ENCODE assay signal across 21 cellular contexts in genomic region chr18:76471593-76471992, GRCh38.
"Had no signal": no experiment of that assay in that cellular context is flagged by ENCODE, and none has a peak within 500 bp of the region (broad histone marks: within the 10 kb centered on the region; RNA-seq: fewer than 3 reads in every experiment).

No MANE protein-coding gene starts in this region.

- ATAC-seq: effector memory CD8-positive, alpha-beta T cell; left colon; right cardiac atrium; stimulated activated effector memory CD8-positive, alpha-beta T cell treated with anti-CD3 and anti-CD28 coated beads, Interleukin-12 subunit alpha, Interleukin-12 subunit beta, amount 100 ng/mL, for 72 hours; T-cell had no signal

- H3K27me3 ChIP-seq: ascending aorta, hepatocyte, stomach, testis, upper lobe of left lung had no signal

- H3K36me3 ChIP-seq: ascending aorta, prostate gland, stomach, upper lobe of left lung had no signal

- H2AFZ ChIP-seq: hepatocyte had no signal

- DNase-seq: activated B cell treated with CpG ODN at 0.5 μM for 24 hours; activated CD4-positive, alpha-beta memory T cell treated with anti-CD3 and anti-CD28 coated beads, Interleukin-2, amount 10 ng/mL, durations not matched to agents 7 days and 5 days; activated CD4-positive, alpha-beta T cell treated with anti-CD3 and anti-CD28 coated beads for 4 hours; activated effector memory CD4-positive, alpha-beta T cell treated with anti-CD3 and anti-CD28 coated beads, Interleukin-2, amount 50 U/mL, for 16 hours; cerebellar nuclear complex; effector memory CD8-positive, alpha-beta T cell; foreskin fibroblast; left colon; right cardiac atrium; stimulated activated CD4-positive, alpha-beta T cell treated with anti-CD3 and anti-CD28 coated beads, Interleukin-4, amount 100 ng/mL, for 1 hour; stomach; T-cell; T-helper 9 cell; testis had no signal

- H3K27ac ChIP-seq: ascending aorta, hepatocyte, prostate gland, stomach, testis had no signal

- H3K4me1 ChIP-seq: ascending aorta, prostate gland had no signal

- H3K9me3 ChIP-seq: ascending aorta, prostate gland, stomach, testis, upper lobe of left lung had no signal

- FAIRE-seq: islet of Langerhans had no signal

- H3K4me2 ChIP-seq: hepatocyte, smooth muscle cell had no signal

- H3K4me3 ChIP-seq: ascending aorta, hepatocyte, prostate gland, smooth muscle cell, stomach, testis, upper lobe of left lung had no signal
